In genomic region chr16:27962197-27962596, GRCh38 we compare ENCODE assay signal across 8 cellular contexts.
"Had no signal": no experiment of that assay in that cellular context is flagged by ENCODE, and none has a peak within 500 bp of the region (broad histone marks: within the 10 kb centered on the region; RNA-seq: fewer than 3 reads in every experiment).

No MANE protein-coding gene starts in this region.

- H3K9me3 ChIP-seq: HAP-1 had no signal

- H2AFZ ChIP-seq: GM23338 had no signal

- ATAC-seq: GM23338, HCT116, HepG2 had no signal

- FAIRE-seq: HepG2 had no signal

- H3K4me3 ChIP-seq: GM23338, HAP-1 had no signal

- H3K4me2 ChIP-seq: GM23338 had no signal

- H3K4me1 ChIP-seq: HAP-1 had no signal

- H3K27ac ChIP-seq: HL-60 had no signal

- H3K36me3 ChIP-seq: HAP-1 had no signal

- DNase-seq: H7, HFFc6, KG1 had no signal
